26 cellular contexts compared by ENCODE assay signal in genomic region chr4:115873048-115873447, GRCh38.
DNase-seq lines count a peak whose midpoint lies in the region; ATAC-seq and TF ChIP-seq lines count a peak whose summit lies in the region.
"Had no signal": no experiment of that assay in that cellular context is flagged by ENCODE, and none has a peak within 500 bp of the region (broad histone marks: within the 10 kb centered on the region; RNA-seq: fewer than 3 reads in every experiment).

No MANE protein-coding gene starts in this region.

- no peak for TF ChIP-seq EP300 in esophagus muscularis mucosa (IDR thresholded peaks at IDR 0.05)

- no peaks in the 10 kb centered on the region for H3K27me3 ChIP-seq in GM23338 (ENCODE audit: insufficient read depth)
- no peaks in the 10 kb centered on the region for H3K27me3 ChIP-seq in esophagus muscularis mucosa
- H3K27me3 ChIP-seq: ascending aorta, SJCRH30 had no signal

- 95% methylated on average over 2 of the region's 2 CpGs for WGBS in esophagus muscularis mucosa

- no peak for TF ChIP-seq CTCF in activated CD8-positive, alpha-beta T cell treated with anti-CD3 and anti-CD28 coated beads for 36 hours (IDR thresholded peaks at IDR 0.05)
- TF ChIP-seq CTCF in GM23338 (conservative IDR thresholded peaks at IDR 0.05; ENCODE audit: low read depth in 2 of 2) (peak; percentile 43 to 47), OCI-LY7 (conservative IDR thresholded peaks at IDR 0.05; ENCODE audit: low read length) (peak; percentile 56), esophagus muscularis mucosa (IDR thresholded peaks at IDR 0.05) (no peak)

- H3F3A ChIP-seq in GM23338 (replicated peaks; ENCODE audit: low read depth): no peaks in the 10 kb centered on the region

- no peaks in the 10 kb centered on the region for H3K79me2 ChIP-seq in GM23338 (replicated peaks; ENCODE audit: insufficient read depth)
- H3K79me2 ChIP-seq in OCI-LY7 (ENCODE audit: insufficient read depth, low read depth, low read length): no peaks in the 10 kb centered on the region

- no peak overlapping the region for H3K4me3 ChIP-seq in GM23338
- H3K4me3 ChIP-seq in OCI-LY7 (ENCODE audit: low read depth, low read length, poor library complexity, severe bottlenecking): no peak overlapping the region
- no peak overlapping the region for H3K4me3 ChIP-seq in esophagus muscularis mucosa
- H3K4me3 ChIP-seq: ascending aorta, SJCRH30 had no signal

- H3K36me3 Mint-ChIP-seq in activated CD8-positive, alpha-beta T cell treated with anti-CD3 and anti-CD28 coated beads for 36 hours (ENCODE audit: low read depth): no peaks in the 10 kb centered on the region
- no peaks in the 10 kb centered on the region for H3K36me3 Mint-ChIP-seq in activated CD8-positive, alpha-beta T cell treated with anti-CD3 and anti-CD28 coated beads, Interleukin-2, amount 10 ng/mL, durations not matched to agents 7 days and 5 days (ENCODE audit: low read depth)
- H3K36me3 Mint-ChIP-seq in GM23338 (ENCODE audit: low read depth): no peaks in the 10 kb centered on the region
- H3K36me3 Mint-ChIP-seq in T-cell: no peaks in the 10 kb centered on the region
- H3K36me3 Mint-ChIP-seq: CD4-positive, CD25-positive, alpha-beta regulatory T cell; type B pancreatic cell had no signal

- H3K9me3 ChIP-seq in OCI-LY7 (ENCODE audit: low read length) (no peaks in the 10 kb centered on the region), esophagus muscularis mucosa (no peaks in the 10 kb centered on the region)
- H3K9me3 ChIP-seq: ascending aorta, SJCRH30 had no signal

- H3K4me2 ChIP-seq in GM23338 (no peak overlapping the region), OCI-LY7 (ENCODE audit: low read length) (no peak overlapping the region)

- no peaks in the 10 kb centered on the region for H4K20me1 ChIP-seq in GM23338 (replicated peaks; ENCODE audit: insufficient read depth)
- H4K20me1 ChIP-seq in OCI-LY7 (ENCODE audit: insufficient read depth, low read length): no peaks in the 10 kb centered on the region

- no TSS peak for BruUV-seq in OCI-LY7 (replicated peaks; lab: Mats Ljungman, UMichigan)

- H3K36me3 ChIP-seq in GM23338 (ENCODE audit: insufficient read depth) (no peaks in the 10 kb centered on the region; the same call in 1 of the 2 replicates), OCI-LY7 (ENCODE audit: insufficient read depth, low read length) (no peaks in the 10 kb centered on the region), esophagus muscularis mucosa (no peaks in the 10 kb centered on the region)
- H3K36me3 ChIP-seq: ascending aorta, SJCRH30 had no signal

- POLR2A ChIA-PET in activated CD8-positive, alpha-beta T cell treated with anti-CD3 and anti-CD28 coated beads for 36 hours (lab: Charles Lee): no interaction called here
- POLR2A ChIA-PET in activated CD8-positive, alpha-beta T cell treated with anti-CD3 and anti-CD28 coated beads, Interleukin-2, amount 10 ng/mL, durations not matched to agents 7 days and 5 days (lab: Charles Lee): no interaction called here
- POLR2A ChIA-PET in OCI-LY7 (lab: Charles Lee): no interaction called here
- POLR2A ChIA-PET in T-cell (lab: Charles Lee): no interaction called here

- H3K9me2 ChIP-seq in GM23338 (ENCODE audit: insufficient read depth): no peaks in the 10 kb centered on the region
- no peaks in the 10 kb centered on the region for H3K9me2 ChIP-seq in OCI-LY7 (ENCODE audit: insufficient read depth, low read length)

- no peaks in the 10 kb centered on the region for H3K4me1 Mint-ChIP-seq in activated CD8-positive, alpha-beta T cell treated with anti-CD3 and anti-CD28 coated beads for 36 hours (ENCODE audit: low read depth)
- no peaks in the 10 kb centered on the region for H3K4me1 Mint-ChIP-seq in activated CD8-positive, alpha-beta T cell treated with anti-CD3 and anti-CD28 coated beads, Interleukin-2, amount 10 ng/mL, durations not matched to agents 7 days and 5 days (ENCODE audit: low read depth)
- H3K4me1 Mint-ChIP-seq in GM23338 (no peaks in the 10 kb centered on the region), T-cell (no peaks in the 10 kb centered on the region)
- H3K4me1 Mint-ChIP-seq: activated B cell treated with CpG ODN at 0.5 μM for 24 hours; CD4-positive, CD25-positive, alpha-beta regulatory T cell; nephron had no signal

- DNase-seq in activated CD8-positive, alpha-beta T cell treated with anti-CD3 and anti-CD28 coated beads for 36 hours: no peak
- DNase-seq in activated CD8-positive, alpha-beta T cell treated with anti-CD3 and anti-CD28 coated beads, Interleukin-2, amount 10 ng/mL, durations not matched to agents 7 days and 5 days: no peak
- peak; percentile 3 for DNase-seq in GM23338 (ENCODE audit: low spot score)
- DNase-seq in OCI-LY7 (ENCODE audit: low spot score): no peak
- no peak for DNase-seq in T-helper 9 cell
- DNase-seq in esophagus muscularis mucosa (ENCODE audit: extremely low spot score): no peak
- no peak for DNase-seq in activated naive CD4-positive, alpha-beta T cell treated with Interleukin-2 at 50 U/mL for 16 hours
- no peak for DNase-seq in T-cell
- DNase-seq: activated B cell treated with CpG ODN at 0.5 μM for 24 hours; activated CD4-positive, alpha-beta T cell treated with anti-CD3 and anti-CD28 coated beads, Interleukin-2, amount 50 U/mL, for 1 hour; activated gamma-delta T cell treated with Interleukin-2 at 50 U/mL for 16 hours; activated T-cell treated with anti-CD3 and anti-CD28 coated beads, Interleukin-2, amount 50 U/mL, for 48 hours; CD4-positive, CD25-positive, alpha-beta regulatory T cell; effector CD4-positive, alpha-beta T cell; EL; left colon; NCI-H1048; NCI-H2107; NCI-H345; NCI-H69; SJCRH30; stimulated activated naive CD4-positive, alpha-beta T cell had no signal

- no peaks in the 10 kb centered on the region for H3K27me3 Mint-ChIP-seq in activated CD8-positive, alpha-beta T cell treated with anti-CD3 and anti-CD28 coated beads for 36 hours
- H3K27me3 Mint-ChIP-seq in activated CD8-positive, alpha-beta T cell treated with anti-CD3 and anti-CD28 coated beads, Interleukin-2, amount 10 ng/mL, durations not matched to agents 7 days and 5 days (ENCODE audit: low read depth): no peaks in the 10 kb centered on the region
- no peaks in the 10 kb centered on the region for H3K27me3 Mint-ChIP-seq in GM23338 (ENCODE audit: insufficient read depth, low read depth, poor library complexity)
- no peaks in the 10 kb centered on the region for H3K27me3 Mint-ChIP-seq in T-cell
- H3K27me3 Mint-ChIP-seq: activated B cell treated with CpG ODN at 0.5 μM for 24 hours; CD4-positive, CD25-positive, alpha-beta regulatory T cell; type B pancreatic cell had no signal

- peak; percentile 45 for ATAC-seq in activated CD8-positive, alpha-beta T cell treated with anti-CD3 and anti-CD28 coated beads for 36 hours
- ATAC-seq in activated CD8-positive, alpha-beta T cell treated with anti-CD3 and anti-CD28 coated beads, Interleukin-2, amount 10 ng/mL, durations not matched to agents 7 days and 5 days: no peak
- no peak for ATAC-seq in GM23338
- ATAC-seq in T-cell (replicated peaks in 1 of 4): no peak
- ATAC-seq: left colon had no signal

- H3K9me3 Mint-ChIP-seq in activated CD8-positive, alpha-beta T cell treated with anti-CD3 and anti-CD28 coated beads for 36 hours: peaks cover 6% of the 10 kb centered on the region
- H3K9me3 Mint-ChIP-seq in activated CD8-positive, alpha-beta T cell treated with anti-CD3 and anti-CD28 coated beads, Interleukin-2, amount 10 ng/mL, durations not matched to agents 7 days and 5 days (ENCODE audit: insufficient read depth): no peaks in the 10 kb centered on the region
- H3K9me3 Mint-ChIP-seq in GM23338 (no peaks in the 10 kb centered on the region), T-cell (peaks cover 0 to 4% (median 2%) of the 10 kb centered on the region in 3 donors)
- H3K9me3 Mint-ChIP-seq: activated B cell treated with CpG ODN at 0.5 μM for 24 hours, nephron, type B pancreatic cell had no signal

- H3K27ac ChIP-seq in GM23338 (ENCODE audit: low read depth) (no peak overlapping the region), OCI-LY7 (ENCODE audit: low read depth, low read length, poor library complexity, severe bottlenecking) (no peak overlapping the region), esophagus muscularis mucosa (replicated peaks in 1 of 4) (no peak overlapping the region)
- H3K27ac ChIP-seq: ascending aorta, epithelial cell of prostate, SJCRH30 had no signal

- H2AFZ ChIP-seq in GM23338 (no peak overlapping the region), OCI-LY7 (ENCODE audit: low read length) (no peak overlapping the region)

- intact Hi-C loops in activated CD8-positive, alpha-beta T cell treated with anti-CD3 and anti-CD28 coated beads for 36 hours (cut with micrococcal nuclease): no loop called here
- intact Hi-C loops in OCI-LY7 (cut with micrococcal nuclease; ENCODE audit: unreplicated experiment): no loop called here
- intact Hi-C loops in esophagus muscularis mucosa (cut with DNase I): no loop called here

- H3K4me1 ChIP-seq in GM23338 (ENCODE audit: insufficient read depth) (no peaks in the 10 kb centered on the region), OCI-LY7 (ENCODE audit: insufficient read depth, low read length, poor library complexity, severe bottlenecking) (no peaks in the 10 kb centered on the region), esophagus muscularis mucosa (no peaks in the 10 kb centered on the region)
- H3K4me1 ChIP-seq: ascending aorta, SJCRH30 had no signal

- no peak for TF ChIP-seq POLR2A in esophagus muscularis mucosa (IDR thresholded peaks at IDR 0.05; ENCODE audit: low read depth)

- H3K27ac Mint-ChIP-seq in activated CD8-positive, alpha-beta T cell treated with anti-CD3 and anti-CD28 coated beads for 36 hours: no peak overlapping the region
- no peak overlapping the region for H3K27ac Mint-ChIP-seq in activated CD8-positive, alpha-beta T cell treated with anti-CD3 and anti-CD28 coated beads, Interleukin-2, amount 10 ng/mL, durations not matched to agents 7 days and 5 days
- H3K27ac Mint-ChIP-seq in GM23338 (no peak overlapping the region), T-cell (no peak overlapping the region)
- H3K27ac Mint-ChIP-seq: activated B cell treated with CpG ODN at 0.5 μM for 24 hours; CD4-positive, CD25-positive, alpha-beta regulatory T cell; nephron; type B pancreatic cell had no signal

- H3K4me3 Mint-ChIP-seq in activated CD8-positive, alpha-beta T cell treated with anti-CD3 and anti-CD28 coated beads for 36 hours: no peak overlapping the region
- no peak overlapping the region for H3K4me3 Mint-ChIP-seq in activated CD8-positive, alpha-beta T cell treated with anti-CD3 and anti-CD28 coated beads, Interleukin-2, amount 10 ng/mL, durations not matched to agents 7 days and 5 days
- H3K4me3 Mint-ChIP-seq in GM23338: no peak overlapping the region
- no peak overlapping the region for H3K4me3 Mint-ChIP-seq in T-cell
- H3K4me3 Mint-ChIP-seq: activated B cell treated with CpG ODN at 0.5 μM for 24 hours; CD4-positive, CD25-positive, alpha-beta regulatory T cell; nephron; type B pancreatic cell had no signal

- CTCF ChIA-PET in activated CD8-positive, alpha-beta T cell treated with anti-CD3 and anti-CD28 coated beads for 36 hours (lab: Charles Lee): interaction anchor here (1.6 kb wide), 1 partner anchor 13 kb away, joined by 4 read pairs; no protein-coding TSS in a partner anchor
- CTCF ChIA-PET in activated CD8-positive, alpha-beta T cell treated with anti-CD3 and anti-CD28 coated beads, Interleukin-2, amount 10 ng/mL, durations not matched to agents 7 days and 5 days (lab: Charles Lee): no interaction called here
- CTCF ChIA-PET in OCI-LY7 (lab: Charles Lee; ENCODE audit: unreplicated experiment): no interaction called here
- CTCF ChIA-PET in T-cell (lab: Charles Lee): no interaction called here

Comparison
In these comparisons a context has a peak if more than half of its experiments do, and no peak if none do; other contexts are left out.
1. CTCF ChIP-seq: peak in GM23338 (2 of 2) and OCI-LY7 (single experiment); none in activated CD8-positive, alpha-beta T cell treated with anti-CD3 and anti-CD28 coated beads for 36 hours (single experiment) and esophagus muscularis mucosa (0 of 3).